Comparison of ENCODE assay signal across 3 cellular contexts in the genomic region with DNA sequence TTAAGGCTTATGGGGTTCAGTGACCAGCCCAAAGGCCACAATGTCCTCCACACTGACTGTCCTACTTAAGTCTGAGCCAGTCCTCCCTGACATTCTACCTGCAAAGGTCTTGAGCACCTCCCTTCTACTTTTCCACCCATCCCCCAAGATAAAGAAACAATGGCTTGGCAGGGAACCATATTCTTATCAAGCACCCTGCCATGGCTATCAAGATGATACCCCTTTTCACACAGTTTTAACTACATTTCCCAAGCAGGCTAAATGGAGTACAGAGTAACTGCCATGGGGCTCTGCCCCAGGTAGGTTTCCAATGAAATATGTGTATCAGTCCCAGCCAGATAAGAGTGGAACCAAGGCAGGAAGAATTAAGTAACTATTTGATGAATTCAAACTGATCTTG.
"Had no signal": no experiment of that assay in that cellular context is flagged by ENCODE, and none has a peak within 500 bp of the region (broad histone marks: within the 10 kb centered on the region; RNA-seq: fewer than 3 reads in every experiment).

No MANE protein-coding gene starts in this region.

- H3K4me3 ChIP-seq: GM12878 had no signal

- ATAC-seq: GM12878 had no signal

- DNase-seq: GDM1, GF-D8 had no signal
